ENCODE assay signal across 3 cellular contexts in genomic region chr16:60392380-60392779, GRCh38.
A peak's percentile ranks its signal among the peaks of the same experiment; 100 is the strongest.
TF ChIP-seq lines count a peak whose summit lies in the region.

No MANE protein-coding gene starts in this region.

TF ChIP-seq in A549, 52 proteins besides CTCF, POLR2A, EP300 and RAD21:
- TF ChIP-seq MAFK (IDR thresholded peaks at IDR 0.05; ENCODE audit: partially characterized antibody) (peak; percentile 87), MAZ (IDR thresholded peaks at IDR 0.05; ENCODE audit: borderline replicate concordance, low read depth, low read length) (no peak)

TF ChIP-seq in IMR-90, 13 proteins besides CTCF, POLR2A, EP300 and RAD21:
- TF ChIP-seq MAFK (IDR thresholded peaks at IDR 0.05; ENCODE audit: low read depth, low read length) (peak; percentile 80), RFX5 (IDR thresholded peaks at IDR 0.05; ENCODE audit: low read depth, low read length) (no peak)

TF ChIP-seq in H1, 55 proteins besides CTCF, POLR2A, EP300 and RAD21:
- TF ChIP-seq MAFK (IDR thresholded peaks at IDR 0.05; ENCODE audit: low read depth, low read length) (peak; percentile 57; the same call in 1 of the 2 replicates), E2F6 (IDR thresholded peaks at IDR 0.05) (no peak)
